In genomic region chr1:234593771-234594504, GRCh38 we compare ENCODE assay signal across 22 cellular contexts. TPM values are rescaled to one million over a fixed set of nuclear protein-coding genes. Genes with fewer than 3 reads are reported as not detected.
A peak's percentile ranks its signal among the peaks of the same experiment; 100 is the strongest.
DNase-seq lines count a peak whose midpoint lies in the region; ATAC-seq and TF ChIP-seq lines count a peak whose summit lies in the region.
"Had no signal": no experiment of that assay in that cellular context is flagged by ENCODE, and none has a peak within 500 bp of the region (broad histone marks: within the 10 kb centered on the region; RNA-seq: fewer than 3 reads in every experiment).

No MANE protein-coding gene starts in this region.

- intact Hi-C loops in Calu3 (cut with micrococcal nuclease; ENCODE audit: unreplicated experiment), result no loop called here

- H3K27ac Mint-ChIP-seq in Calu3 (ENCODE audit: unreplicated experiment) (peak overlapping the region; percentile 19), nephron (peak overlapping the region in 2 of 3 experiments; percentile 3 to 12)
- H3K27ac Mint-ChIP-seq: CD8-positive, alpha-beta T cell had no signal

- H2AFZ ChIP-seq in OCI-LY3 (ENCODE audit: low read depth, low read length), result 0 out of 2 replicates have a peak overlapping the region, but pooled peaks have one; percentile 11

- peak overlapping the region; percentile 7; the same call in 1 of the 2 replicates for H3K4me2 ChIP-seq in BLaER1
- peak overlapping the region; percentile 27; the same call in 1 of the 2 replicates for H3K4me2 ChIP-seq in OCI-LY3 (ENCODE audit: low read length)

- H3K4me3 Mint-ChIP-seq in Calu3 (ENCODE audit: low read depth, unreplicated experiment) (no peak overlapping the region), nephron (no peak overlapping the region)
- H3K4me3 Mint-ChIP-seq: CD8-positive, alpha-beta T cell had no signal

- no peaks in the 10 kb centered on the region for H4K20me1 ChIP-seq in BLaER1
- H4K20me1 ChIP-seq in OCI-LY3 (ENCODE audit: insufficient read depth, low read length), result no peaks in the 10 kb centered on the region

- no peak for ATAC-seq in GM21825 (IDR thresholded peaks at IDR 0.05; ENCODE audit: unreplicated experiment)
- ATAC-seq: CD8-positive, alpha-beta T cell; HCT116; K562; Panc1 had no signal

- H3K4me1 Mint-ChIP-seq in Calu3 (ENCODE audit: low read depth, unreplicated experiment) (peaks cover 6% of the 10 kb centered on the region), nephron (peaks cover 15% of the 10 kb centered on the region)

- H3K27me3 Mint-ChIP-seq in Calu3 (ENCODE audit: unreplicated experiment) (no peaks in the 10 kb centered on the region), nephron (ENCODE audit: low read depth) (peaks cover 4% of the 10 kb centered on the region)

- H3K9ac ChIP-seq in BLaER1 (no peak overlapping the region), OCI-LY3 (ENCODE audit: low read length) (no peak overlapping the region)

- H3K36me3 Mint-ChIP-seq in Calu3 (ENCODE audit: insufficient read depth, unreplicated experiment), result peaks cover 10% of the 10 kb centered on the region
- peaks cover 4% of the 10 kb centered on the region for H3K36me3 Mint-ChIP-seq in nephron (ENCODE audit: low read depth)
- H3K36me3 Mint-ChIP-seq: CD8-positive, alpha-beta T cell had no signal

- BruUV-seq in Calu3 (replicated peaks; lab: Mats Ljungman, UMichigan), result no TSS peak

- H3K79me2 ChIP-seq in OCI-LY3 (ENCODE audit: low read length), result no peaks in the 10 kb centered on the region

- DNase-seq in Calu3, result no peak
- no peak for DNase-seq in RPMI8226
- DNase-seq in foreskin fibroblast, result no peak
- DNase-seq in HuH-7.5 (ENCODE audit: low spot score), result no peak
- DNase-seq: Caco-2; CD8-positive, alpha-beta T cell; DMS 273 treated with DMSO at 0.1 percent for 48 hours; DMS79; GF-D8; NCI-H1105 treated with DMSO at 0.1 percent for 48 hours; NCI-H2029; NCI-H446 treated with DMSO at 0.1 percent for 48 hours; NCI-H526; SIG-M5 had no signal

- H3K27ac ChIP-seq in BLaER1 (no peak overlapping the region), OCI-LY3 (ENCODE audit: low read length) (no peak overlapping the region)
- H3K27ac ChIP-seq: C4-2B had no signal

- H3K9me3 ChIP-seq in BLaER1 (peaks cover 30% of the 10 kb centered on the region), OCI-LY3 (ENCODE audit: insufficient read depth, low read length) (no peaks in the 10 kb centered on the region)

- H3K4me3 ChIP-seq in BLaER1, result no peak overlapping the region
- peak overlapping the region; percentile 24 for H3K4me3 ChIP-seq in OCI-LY3 (ENCODE audit: low read length)
- H3K4me3 ChIP-seq in foreskin fibroblast (ENCODE audit: low read depth in 1 of 2, low read length in 2 of 2), result no peak overlapping the region
- H3K4me3 ChIP-seq: K562 had no signal

- no peak for TF ChIP-seq CTCF in Calu3 (IDR thresholded peaks at IDR 0.05; ENCODE audit: unreplicated experiment)
- no peak for TF ChIP-seq CTCF in OCI-LY3 (IDR thresholded peaks at IDR 0.05; ENCODE audit: low read depth, low read length)
- no peak for TF ChIP-seq CTCF in nephron (IDR thresholded peaks at IDR 0.05; ENCODE audit: unreplicated experiment in 3 of 3)
- TF ChIP-seq CTCF in foreskin fibroblast (IDR thresholded peaks at IDR 0.05; ENCODE audit: low read depth, low read length), result no peak

- H3K9me3 Mint-ChIP-seq in Calu3 (ENCODE audit: low read depth, unreplicated experiment) (peaks cover 16% of the 10 kb centered on the region), nephron (peaks cover 8% of the 10 kb centered on the region)
- H3K9me3 Mint-ChIP-seq: CD8-positive, alpha-beta T cell had no signal

- peaks cover 23% of the 10 kb centered on the region for H3K4me1 ChIP-seq in BLaER1
- peaks cover 23% of the 10 kb centered on the region for H3K4me1 ChIP-seq in OCI-LY3 (ENCODE audit: low read length)

- CTCF ChIA-PET in Calu3 (lab: Charles Lee), result interaction anchor here (0.6 kb wide), 1 partner anchor 11 kb away, joined by 6 read pairs; no protein-coding TSS in a partner anchor

- H3K36me3 ChIP-seq in BLaER1 (peaks cover 27% of the 10 kb centered on the region), OCI-LY3 (replicated peaks; ENCODE audit: low read depth, low read length) (no peaks in the 10 kb centered on the region)

- no peaks in the 10 kb centered on the region for H3K27me3 ChIP-seq in BLaER1
- H3K27me3 ChIP-seq in OCI-LY3 (ENCODE audit: low read depth, low read length), result no peaks in the 10 kb centered on the region

RNA-seq across cellular contexts. Expression of gene IRF2BP2, which starts 16.0 kb away (rescaled TPM):
- total RNA-seq in Calu3 (2022), result 192 and 196 TPM in 2 replicates
